Comparison of ENCODE assay signal across 9 cellular contexts in the genomic region with DNA sequence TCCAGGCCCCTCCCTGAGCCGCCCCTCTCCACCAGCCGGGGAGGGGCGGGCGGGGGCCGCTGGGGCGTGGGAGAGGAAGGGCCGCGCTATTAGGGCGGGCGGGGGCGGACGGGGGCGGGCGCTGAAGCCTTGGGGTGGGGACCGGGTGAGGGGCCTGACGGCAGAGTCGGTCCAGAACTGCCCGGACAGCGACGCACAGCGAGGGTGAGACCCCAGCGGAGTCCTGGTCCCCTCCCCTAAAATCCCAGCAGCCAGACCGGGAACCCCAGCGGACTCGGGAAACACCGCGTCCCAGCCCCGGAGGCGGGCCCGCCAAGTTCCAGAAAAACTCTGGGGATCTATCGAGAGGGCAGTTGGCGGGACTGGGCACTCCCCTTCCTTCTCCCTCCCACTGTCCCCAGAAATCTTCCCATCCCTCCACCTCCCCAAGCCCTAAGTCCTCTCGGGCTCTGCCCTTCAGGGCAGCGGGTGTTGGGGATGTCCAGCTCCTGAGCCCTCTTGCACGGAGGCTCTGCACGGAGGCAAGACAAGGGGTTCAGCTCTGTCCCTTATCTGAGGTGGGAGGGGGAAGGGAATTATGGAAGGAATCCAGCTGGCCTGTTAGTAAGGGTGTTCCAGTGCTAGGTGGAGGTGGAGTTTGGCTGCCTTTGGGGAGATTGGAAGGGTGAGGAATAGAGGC. TPM values are rescaled to one million over a fixed set of nuclear protein-coding genes. Genes with fewer than 3 reads are reported as not detected.
A peak's percentile ranks its signal among the peaks of the same experiment; 100 is the strongest.
DNase-seq lines count a peak whose midpoint lies in the region; FAIRE-seq and TF ChIP-seq lines count a peak whose summit lies in the region.
"Had no signal": no experiment of that assay in that cellular context is flagged by ENCODE, and none has a peak within 500 bp of the region (broad histone marks: within the 10 kb centered on the region; RNA-seq: fewer than 3 reads in every experiment).

A gene with protein sequence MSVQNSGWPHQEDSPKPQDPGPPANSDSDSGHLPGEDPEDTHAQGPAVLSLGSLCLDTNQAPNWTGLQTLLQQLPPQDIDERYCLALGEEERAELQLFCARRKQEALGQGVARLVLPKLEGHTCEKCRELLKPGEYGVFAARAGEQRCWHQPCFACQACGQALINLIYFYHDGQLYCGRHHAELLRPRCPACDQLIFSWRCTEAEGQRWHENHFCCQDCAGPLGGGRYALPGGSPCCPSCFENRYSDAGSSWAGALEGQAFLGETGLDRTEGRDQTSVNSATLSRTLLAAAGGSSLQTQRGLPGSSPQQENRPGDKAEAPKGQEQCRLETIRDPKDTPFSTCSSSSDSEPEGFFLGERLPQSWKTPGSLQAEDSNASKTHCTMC (plus strand): TSS at position 160 of the 679 bp plus-strand sequence. CDS start 2,692 bp downstream, outside the sequence.

- DNase-seq in activated naive CD4-positive, alpha-beta T cell (lab: John Stamatoyannopoulos, UW), result no peak
- DNase-seq in RPMI7951 (ENCODE audit: low read depth), result peak; percentile 44
- peak in 1 of 2 experiments; percentile 76 for DNase-seq in H1 (ENCODE audit: low read depth in 1 of 2, low spot score in 2 of 2)
- peak in 1 of 2 experiments; percentile 51 for DNase-seq in mesothelial cell of epicardium (ENCODE audit: low spot score in 2 of 2, unreplicated experiment in 2 of 2)
- no peak for DNase-seq in dedifferentiated amniotic fluid mesenchymal stem cell (ENCODE audit: extremely low spot score)
- DNase-seq in activated gamma-delta T cell (lab: John Stamatoyannopoulos, UW), result no peak

- no peaks in the 10 kb centered on the region for H3K27me3 Mint-ChIP-seq in activated naive CD4-positive, alpha-beta T cell treated with anti-CD3 and anti-CD28 coated beads, Interleukin-2, amount 50 U/mL, for 24 hours
- H3K27me3 Mint-ChIP-seq in mesothelial cell of epicardium (ENCODE audit: low read depth), result peaks cover 11% of the 10 kb centered on the region

- H2BK20ac ChIP-seq in H1 (ENCODE audit: low read length), result no peak within 1 kb of the TSS

- H3K4ac ChIP-seq in H1 (replicated peaks; ENCODE audit: insufficient read length, low read depth, low read length), result no peak within 1 kb of the TSS

- POLR2A ChIA-PET in H1 (lab: Charles Lee; ENCODE audit: partially characterized antibody), result interaction anchor here (0.8 kb wide), 1 partner anchor 158 kb away, joined by 3 read pairs; no protein-coding TSS in a partner anchor

- peaks cover 1% of the 10 kb centered on the region for H3K36me3 Mint-ChIP-seq in activated naive CD4-positive, alpha-beta T cell treated with anti-CD3 and anti-CD28 coated beads, Interleukin-2, amount 50 U/mL, for 24 hours
- H3K36me3 Mint-ChIP-seq in mesothelial cell of epicardium, result no peaks in the 10 kb centered on the region

- H3K18ac ChIP-seq in H1 (ENCODE audit: extremely low read depth, low read length), result peak within 1 kb of the TSS; percentile 36; the same call in 1 of the 2 replicates

- no peaks in the 10 kb centered on the region for H3K36me3 ChIP-seq in H1 (ENCODE audit: control insufficient read depth in 2 of 4, insufficient read depth in 4 of 4, low read length in 3 of 4)
- H3K36me3 ChIP-seq in urinary bladder (ENCODE audit: insufficient read depth), result no peaks in the 10 kb centered on the region

- H2AK5ac ChIP-seq in H1 (ENCODE audit: low read depth, low read length), result no peak within 1 kb of the TSS

- no peaks in the 10 kb centered on the region for H3K79me1 ChIP-seq in H1 (ENCODE audit: low read depth, low read length)

- H2AFZ ChIP-seq in H1 (ENCODE audit: low read length), result peak within 1 kb of the TSS; percentile 89; the same call in 1 of the 2 replicates

- no peak within 1 kb of the TSS for H4K5ac ChIP-seq in H1 (ENCODE audit: insufficient read length, low read depth, low read length)

- H3K27me3 ChIP-seq in H1 (replicated peaks in 1 of 4; ENCODE audit: control insufficient read depth in 3 of 4, extremely low read depth in 1 of 4, insufficient read depth in 3 of 4, low read length in 3 of 4), result peaks cover 2 to 38% (median 24%) of the 10 kb centered on the region in 4 experiments

- no peak within 1 kb of the TSS for H4K91ac ChIP-seq in H1 (replicated peaks; ENCODE audit: insufficient read length, low read length)

- no peak within 1 kb of the TSS for H2BK120ac ChIP-seq in H1 (replicated peaks; ENCODE audit: low read depth, low read length)

- H3K27ac Mint-ChIP-seq in activated naive CD4-positive, alpha-beta T cell treated with anti-CD3 and anti-CD28 coated beads, Interleukin-2, amount 50 U/mL, for 24 hours, result peak within 1 kb of the TSS; percentile 74
- peak within 1 kb of the TSS; percentile 88 for H3K27ac Mint-ChIP-seq in mesothelial cell of epicardium

- 0% methylated on average over 5 of the region's 36 CpGs; no CpG with 5 or more reads in 1 of the 2 experiments for WGBS in H1 (ENCODE audit: extremely low coverage in 1 of 2, insufficient coverage in 1 of 2, insufficient read length in 1 of 2, insufficient replicate concordance in 2 of 2, low coverage in 1 of 2, low lambda C conversion rate in 2 of 2, missing lambda C conversion rate in 1 of 2), 2 experiments
- under 1% methylated on average over 36 of the region's 36 CpGs for WGBS in urinary bladder

- peaks cover 12% of the 10 kb centered on the region for H3K4me1 Mint-ChIP-seq in activated naive CD4-positive, alpha-beta T cell treated with anti-CD3 and anti-CD28 coated beads, Interleukin-2, amount 50 U/mL, for 24 hours
- peaks cover 27% of the 10 kb centered on the region for H3K4me1 Mint-ChIP-seq in mesothelial cell of epicardium

- no peak for TF ChIP-seq RAD21 in H1 (IDR thresholded peaks at IDR 0.05 in 1 of 2, conservative IDR thresholded peaks at IDR 0.05 in 1 of 2; ENCODE audit: low read depth in 2 of 2, low read length in 2 of 2)

- FAIRE-seq in H1 (lab: Jason Lieb, UNC), result no peak
- FAIRE-seq: islet of Langerhans had no signal

- H2BK5ac ChIP-seq in H1 (ENCODE audit: low read depth, low read length), result no peak within 1 kb of the TSS

- no peak within 1 kb of the TSS for H3K23ac ChIP-seq in H1 (ENCODE audit: insufficient read length)

- no peaks in the 10 kb centered on the region for H3K9me3 Mint-ChIP-seq in activated naive CD4-positive, alpha-beta T cell treated with anti-CD3 and anti-CD28 coated beads, Interleukin-2, amount 50 U/mL, for 24 hours
- no peaks in the 10 kb centered on the region for H3K9me3 Mint-ChIP-seq in mesothelial cell of epicardium

- H3K14ac ChIP-seq in H1 (ENCODE audit: insufficient read length), result no peak within 1 kb of the TSS

- no peaks in the 10 kb centered on the region for H3K79me2 ChIP-seq in H1 (ENCODE audit: control insufficient read depth in 1 of 2, insufficient read depth in 2 of 2, low read length in 2 of 2)

- no peak within 1 kb of the TSS for H3K27ac ChIP-seq in H1 (ENCODE audit: low read depth, low read length)
- H3K27ac ChIP-seq in urinary bladder (ENCODE audit: low read depth), result peak within 1 kb of the TSS; percentile 65

- H3K4me2 ChIP-seq in H1 (ENCODE audit: insufficient read depth in 1 of 2, low read depth in 2 of 2, low read length in 2 of 2), result peak within 1 kb of the TSS; percentile 92 to 94

- no peak within 1 kb of the TSS for H3K56ac ChIP-seq in H1 (replicated peaks; ENCODE audit: insufficient read length, low read depth, low read length)

- H3K23me2 ChIP-seq in H1 (ENCODE audit: low read depth, low read length), result peaks cover 9% of the 10 kb centered on the region

- H2BK12ac ChIP-seq in H1 (ENCODE audit: low read depth, low read length), result no peak within 1 kb of the TSS

- CTCF ChIA-PET in H1 (lab: Charles Lee; ENCODE audit: partially characterized antibody), result interaction anchor here (0.6 to 1.5 kb wide), 7 partner anchors 19 to 359 kb away, joined by 3 to 6 read pairs (median 3); no protein-coding TSS in a partner anchor

- no peaks in the 10 kb centered on the region for H3K9me3 ChIP-seq in H1 (ENCODE audit: insufficient read depth in 2 of 2, low read depth in 1 of 2, low read length in 1 of 2)

- peak within 1 kb of the TSS in 2 of 4 experiments; percentile 16 to 31; a peak in 2 of 7 replicates for H3K9ac ChIP-seq in H1 (replicated peaks in 1 of 4; ENCODE audit: extremely low read depth in 1 of 4, low read depth in 3 of 4, low read length in 3 of 4)

- H3K4me3 Mint-ChIP-seq in activated naive CD4-positive, alpha-beta T cell treated with anti-CD3 and anti-CD28 coated beads, Interleukin-2, amount 50 U/mL, for 24 hours, result peak within 1 kb of the TSS; percentile 91
- peak within 1 kb of the TSS; percentile 88 for H3K4me3 Mint-ChIP-seq in mesothelial cell of epicardium

- peaks cover 0 to 7% of the 10 kb centered on the region in 2 experiments for H4K20me1 ChIP-seq in H1 (replicated peaks in 1 of 2; ENCODE audit: control insufficient read depth in 1 of 2, insufficient read depth in 2 of 2, low read length in 2 of 2)

- no peak for TF ChIP-seq POLR2A in H1 (IDR thresholded peaks at IDR 0.05; ENCODE audit: control extremely low read depth in 1 of 2, low read depth in 2 of 2, low read length in 2 of 2)

- H3K4me3 ChIP-seq in H1 (ENCODE audit: extremely low read depth in 1 of 4, insufficient read depth in 2 of 4, low read depth in 3 of 4, low read length in 4 of 4), result peak within 1 kb of the TSS; percentile 55 to 85 (median 74)
- peak within 1 kb of the TSS; percentile 75 for H3K4me3 ChIP-seq in urinary bladder (ENCODE audit: low read depth, low read length)

- TF ChIP-seq CTCF in H1 (IDR thresholded peaks at IDR 0.05; ENCODE audit: control extremely low read depth in 1 of 3, insufficient read depth in 1 of 3, low read depth in 1 of 3, low read length in 3 of 3) (no peak), mesothelial cell of epicardium (IDR thresholded peaks at IDR 0.05; ENCODE audit: unreplicated experiment) (no peak)

- TF ChIP-seq EP300 in H1 (IDR thresholded peaks at IDR 0.05; ENCODE audit: borderline replicate concordance in 1 of 2, low read depth in 2 of 2, low read length in 2 of 2), result no peak

- H4K8ac ChIP-seq in H1 (ENCODE audit: extremely low read depth, insufficient read depth, low read length), result no peak within 1 kb of the TSS; the same call in 1 of the 2 replicates

- no peak within 1 kb of the TSS; the same call in 1 of the 2 replicates for H2BK15ac ChIP-seq in H1 (ENCODE audit: low read length)

- H3K4me1 ChIP-seq in H1 (replicated peaks in 1 of 4; ENCODE audit: control insufficient read depth in 3 of 4, insufficient read depth in 4 of 4, low read length in 3 of 4) (peaks cover 3 to 7% (median 7%) of the 10 kb centered on the region in 4 experiments; a peak in 4 of 7 replicates), urinary bladder (ENCODE audit: insufficient read depth) (no peaks in the 10 kb centered on the region)

RNA-seq across cellular contexts. Expression of the gene that starts here (rescaled TPM):
- total RNA-seq in RPMI7951 (2014; rRNA removed; shearing (Covaris generic)), result 0.12 and 0.88 TPM in 2 replicates
- 0.67 and 1.4 TPM in 2 replicates for total RNA-seq in H1 (2021; fragmentation: NEBNext Ultra II Directional; extraction: Animal tissue kit (Norgen Biotek cat#: 25700))
- polyA plus RNA-seq in H1 (2011; rRNA removed), result 0.32 and 0.38 TPM in 2 replicates
- 0.32 TPM for polyA plus RNA-seq in H1 (2011; cell fraction: cytosol; rRNA removed)
- polyA plus RNA-seq in H1 (2011; cell fraction: nucleus; rRNA removed), result 2.4 TPM
- 0.41 to 1.4 TPM (median 0.87 TPM) in 4 replicates for polyA plus RNA-seq in H1 (2012, experiment 1 of 2)
- not detected for polyA plus RNA-seq in H1 (2012, experiment 2 of 2)
- polyA plus RNA-seq in H1 (2013, experiment 1 of 2), result 0.57 TPM
- polyA plus RNA-seq in H1 (2013, experiment 2 of 2), result 0.22 TPM
- not detected in 2 replicates for polyA minus RNA-seq in H1 (2011; rRNA and poly(A)+ RNA removed)
- polyA minus RNA-seq in H1 (2011; cell fraction: cytosol; rRNA and poly(A)+ RNA removed), result not detected
- polyA minus RNA-seq in H1 (2011; cell fraction: nucleus; rRNA and poly(A)+ RNA removed), result 2.4 TPM
- total RNA-seq in mesothelial cell of epicardium, result 4.5 to 8.1 TPM (median 6.6 TPM) in 3 replicates
- total RNA-seq in urinary bladder, result 3.1 TPM
- 3.7 TPM for polyA plus RNA-seq in urinary bladder

Comparison
In these comparisons a context has a peak if more than half of its experiments do, and no peak if none do; other contexts are left out.
1. Peak in DNase-seq in RPMI7951; RNA of the gene not detected or under 1 TPM.